Comparison of ENCODE assay signal across 17 cellular contexts in genomic region chr21:45959779-45960390, GRCh38. TPM values are rescaled to one million over a fixed set of nuclear protein-coding genes. Genes with fewer than 3 reads are reported as not detected.
DNase-seq lines count a peak whose midpoint lies in the region; ATAC-seq, FAIRE-seq and TF ChIP-seq lines count a peak whose summit lies in the region.
"Had no signal": no experiment of that assay in that cellular context is flagged by ENCODE, and none has a peak within 500 bp of the region (broad histone marks: within the 10 kb centered on the region; RNA-seq: fewer than 3 reads in every experiment).

No MANE protein-coding gene starts in this region.

- H3K18ac ChIP-seq in IMR-90 (ENCODE audit: low read depth, low read length) = no peak overlapping the region; the same call in 1 of the 2 replicates

- 83% methylated on average over 7 of the region's 11 CpGs; no CpG with 5 or more reads in 1 of the 2 experiments for WGBS in IMR-90 (ENCODE audit: extremely low coverage in 2 of 2, insufficient read length in 1 of 2), 2 experiments
- 40 to 76% methylated on average over 1 to 3 of the region's 11 CpGs for WGBS in gastroesophageal sphincter (ENCODE audit: low coverage in 1 of 2), 2 donors
- WGBS in pancreas, 2 donors = 58 to 67% methylated on average over 11 of the region's 11 CpGs

- TF ChIP-seq RAD21 in IMR-90 (IDR thresholded peaks at IDR 0.05; ENCODE audit: low read length) = no peak

- no peak overlapping the region for H2BK15ac ChIP-seq in IMR-90 (ENCODE audit: low read depth, low read length)

- H3K23ac ChIP-seq in IMR-90 (ENCODE audit: low read depth, low read length) = no peak overlapping the region; the same call in 1 of the 2 replicates

- peaks cover 15 to 51% (median 43%) of the 10 kb centered on the region in 10 experiments for H3K4me1 ChIP-seq in BLaER1 treated with 17β-estradiol and CSF1 and Interleukin-3, amounts not matched to agents 10 nM and 100 nM
- H3K4me1 ChIP-seq in IMR-90 (ENCODE audit: control insufficient read depth, insufficient read depth, low read length) = peaks cover 2% of the 10 kb centered on the region; the same call in 1 of the 2 replicates
- H3K4me1 ChIP-seq in gastroesophageal sphincter = peaks cover 0 to 39% (median 8%) of the 10 kb centered on the region in 3 donors
- H3K4me1 ChIP-seq in thoracic aorta (ENCODE audit: control insufficient read depth in 1 of 2, low read depth in 2 of 2) = peaks cover 14 to 50% of the 10 kb centered on the region in 2 donors
- no peaks in the 10 kb centered on the region for H3K4me1 ChIP-seq in pancreas
- H3K4me1 ChIP-seq: HAP-1 had no signal

- H4K91ac ChIP-seq in IMR-90 (ENCODE audit: insufficient read depth, low read depth, low read length) = no peak overlapping the region

- H3K9ac ChIP-seq in BLaER1 treated with 17β-estradiol and CSF1 and Interleukin-3, amounts not matched to agents 10 nM and 100 nM = no peak overlapping the region
- H3K9ac ChIP-seq in IMR-90 (ENCODE audit: low read depth, low read length) = no peak overlapping the region
- H3K9ac ChIP-seq: SK-N-SH had no signal

- no peaks in the 10 kb centered on the region for H3K79me1 ChIP-seq in IMR-90 (ENCODE audit: low read depth in 1 of 2, low read length in 2 of 2)

- no peaks in the 10 kb centered on the region for H3K27me3 ChIP-seq in BLaER1 treated with 17β-estradiol and CSF1 and Interleukin-3, amounts not matched to agents 10 nM and 100 nM
- no peaks in the 10 kb centered on the region for H3K27me3 ChIP-seq in IMR-90 (ENCODE audit: control insufficient read depth, insufficient read depth, low read length)
- H3K27me3 ChIP-seq in gastroesophageal sphincter = no peaks in the 10 kb centered on the region
- no peaks in the 10 kb centered on the region for H3K27me3 ChIP-seq in thoracic aorta (replicated peaks; ENCODE audit: insufficient read depth)
- no peaks in the 10 kb centered on the region for H3K27me3 ChIP-seq in pancreas

- no peak for TF ChIP-seq POLR2A in IMR-90 (IDR thresholded peaks at IDR 0.05; ENCODE audit: low read depth, low read length)
- TF ChIP-seq POLR2A in gastroesophageal sphincter (IDR thresholded peaks at IDR 0.05) = no peak

- H3K14ac ChIP-seq in IMR-90 (replicated peaks; ENCODE audit: low read depth, low read length) = no peak overlapping the region

- H3K9me3 ChIP-seq in BLaER1 treated with 17β-estradiol and CSF1 and Interleukin-3, amounts not matched to agents 10 nM and 100 nM (replicated peaks in 1 of 11) = peaks cover 38 to 44% (median 43%) of the 10 kb centered on the region in 11 experiments
- peaks cover 10% of the 10 kb centered on the region; the same call in 1 of the 2 replicates for H3K9me3 ChIP-seq in IMR-90 (ENCODE audit: control insufficient read depth, insufficient read depth, low read length)
- H3K9me3 ChIP-seq in gastroesophageal sphincter = peaks cover 0 to 8% (median 0%) of the 10 kb centered on the region in 3 donors
- no peaks in the 10 kb centered on the region for H3K9me3 ChIP-seq in thoracic aorta
- no peaks in the 10 kb centered on the region for H3K9me3 ChIP-seq in pancreas
- H3K9me3 ChIP-seq: SK-N-SH had no signal

- no peak overlapping the region for H3K4ac ChIP-seq in IMR-90 (ENCODE audit: low read depth, low read length)

- POLR2A ChIA-PET in IMR-90 (lab: Charles Lee; ENCODE audit: unreplicated experiment) = no interaction called here

- no peak overlapping the region for H2BK5ac ChIP-seq in IMR-90 (ENCODE audit: low read depth, low read length, poor library complexity, severe bottlenecking)

- no peak for TF ChIP-seq EP300 in gastroesophageal sphincter (IDR thresholded peaks at IDR 0.05)

- no peak for ATAC-seq in IMR-90 (ENCODE audit: low read depth)
- no peak for ATAC-seq in gastroesophageal sphincter
- no peak for ATAC-seq in thoracic aorta (ENCODE audit: insufficient number of reproducible peaks, low FRiP score, low read depth)
- no peak for ATAC-seq in pancreas
- ATAC-seq in GM21723 (IDR thresholded peaks at IDR 0.05; ENCODE audit: unreplicated experiment) = no peak
- ATAC-seq: K562 had no signal

- no peak overlapping the region for H4K8ac ChIP-seq in IMR-90 (ENCODE audit: low read depth in 2 of 2, low read length in 2 of 2)

- no peaks in the 10 kb centered on the region for H4K20me1 ChIP-seq in BLaER1 treated with 17β-estradiol and CSF1 and Interleukin-3, amounts not matched to agents 10 nM and 100 nM
- no peaks in the 10 kb centered on the region for H4K20me1 ChIP-seq in IMR-90 (ENCODE audit: insufficient read depth, low read length)

- peak overlapping the region in 7 of 11 experiments; percentile 6 to 47 (median 34); a peak in 12 of 22 replicates for H3K4me2 ChIP-seq in BLaER1 treated with 17β-estradiol and CSF1 and Interleukin-3, amounts not matched to agents 10 nM and 100 nM
- no peak overlapping the region for H3K4me2 ChIP-seq in IMR-90 (ENCODE audit: low read depth, low read length)
- H3K4me2 ChIP-seq: SK-N-SH had no signal

- H3K9me1 ChIP-seq in IMR-90 (ENCODE audit: insufficient read depth, low read length) = 0 out of 2 replicates have a peak, but pooled peaks cover 5% of the 10 kb centered on the region

- no peak overlapping the region for H3K27ac ChIP-seq in BLaER1 treated with 17β-estradiol and CSF1 and Interleukin-3, amounts not matched to agents 10 nM and 100 nM
- no peak overlapping the region for H3K27ac ChIP-seq in IMR-90 (ENCODE audit: insufficient read depth, low read length)
- peak overlapping the region in 3 of 4 donors; percentile 60 to 75 (median 67) for H3K27ac ChIP-seq in gastroesophageal sphincter
- peak overlapping the region; percentile 87 for H3K27ac ChIP-seq in thoracic aorta
- H3K27ac ChIP-seq in pancreas = no peak overlapping the region

- no peak overlapping the region for H4K5ac ChIP-seq in IMR-90 (ENCODE audit: low read depth, low read length)

- FAIRE-seq in pancreas (lab: Jason Lieb, UNC) = no peak
- FAIRE-seq: G401.6, K562 had no signal

- DNase-seq in IMR-90 (no peak), thoracic aorta (ENCODE audit: low spot score) (no peak), NCI-H2171 (lab: John Stamatoyannopoulos, UW) (no peak), pancreas (no peak), HCEC 1CT (no peak)
- DNase-seq: DND-41, NCI-H1092 treated with DMSO at 0.1 percent for 48 hours, NCI-H2081, SHP77 treated with DMSO at 0.1 percent for 48 hours, SK-N-SH had no signal

- in situ Hi-C loops in IMR-90 (cut with MboI; ENCODE audit: low sequenced_read_pairs) = no loop called here

- no TSS peak for BruUV-seq in IMR-90 (replicated peaks; lab: Mats Ljungman, UMichigan)

- H2AK5ac ChIP-seq in IMR-90 (ENCODE audit: low read depth, low read length) = no peak overlapping the region

- H2AFZ ChIP-seq in IMR-90 (replicated peaks; ENCODE audit: low read length, poor library complexity) = peak overlapping the region; percentile 19

- no peak overlapping the region for H3K4me3 ChIP-seq in BLaER1 treated with 17β-estradiol and CSF1 and Interleukin-3, amounts not matched to agents 10 nM and 100 nM
- no peak overlapping the region for H3K4me3 ChIP-seq in IMR-90 (ENCODE audit: insufficient read depth, low read depth, low read length)
- no peak overlapping the region for H3K4me3 ChIP-seq in gastroesophageal sphincter
- no peak overlapping the region for H3K4me3 ChIP-seq in thoracic aorta
- H3K4me3 ChIP-seq in pancreas = no peak overlapping the region
- H3K4me3 ChIP-seq: HAP-1, K562 had no signal

- no peak overlapping the region for H2AK9ac ChIP-seq in IMR-90 (replicated peaks; ENCODE audit: low read depth, low read length, poor library complexity)

- H2BK20ac ChIP-seq in IMR-90 (ENCODE audit: low read depth, low read length) = no peak overlapping the region

- TF ChIP-seq CTCF in IMR-90 (conservative IDR thresholded peaks at IDR 0.05; ENCODE audit: low read depth, low read length) = no peak
- no peak for TF ChIP-seq CTCF in gastroesophageal sphincter (IDR thresholded peaks at IDR 0.05)
- no peak for TF ChIP-seq CTCF in thoracic aorta (IDR thresholded peaks at IDR 0.05)
- TF ChIP-seq CTCF in pancreas (IDR thresholded peaks at IDR 0.05) = no peak

- H2BK120ac ChIP-seq in IMR-90 (ENCODE audit: low read depth, low read length) = no peak overlapping the region

- CTCF ChIA-PET in IMR-90 (lab: Yijun Ruan, JAX) = no interaction called here

- peaks cover 0 to 15% (median 4%) of the 10 kb centered on the region in 11 experiments; a peak in 6 of 22 replicates for H3K36me3 ChIP-seq in BLaER1 treated with 17β-estradiol and CSF1 and Interleukin-3, amounts not matched to agents 10 nM and 100 nM
- H3K36me3 ChIP-seq in IMR-90 (ENCODE audit: control insufficient read depth, insufficient read depth, low read length) (no peaks in the 10 kb centered on the region), gastroesophageal sphincter (no peaks in the 10 kb centered on the region), thoracic aorta (no peaks in the 10 kb centered on the region), pancreas (no peaks in the 10 kb centered on the region)
- H3K36me3 ChIP-seq: HAP-1 had no signal

- dilution Hi-C loops in IMR-90 (cut with HindIII; ENCODE audit: low sequenced_read_pairs, unreplicated experiment) = no loop called here

- intact Hi-C loops in IMR-90 (cut with micrococcal nuclease) = no loop called here
- intact Hi-C loops in pancreas (cut with DNase I) = no loop called here

- H3K56ac ChIP-seq in IMR-90 (ENCODE audit: extremely low read depth, insufficient read depth, low read length) = no peak overlapping the region

TF ChIP-seq in IMR-90, 13 proteins besides CTCF, POLR2A, EP300 and RAD21 (continues in another document):
- TF ChIP-seq USF2 (IDR thresholded peaks at IDR 0.05; ENCODE audit: low read depth, low read length) = no peak
- TF ChIP-seq RFX5 (IDR thresholded peaks at IDR 0.05; ENCODE audit: low read depth, low read length) = no peak
- no peak for TF ChIP-seq BHLHE40 (IDR thresholded peaks at IDR 0.05; ENCODE audit: low read depth, low read length)
- no peak for TF ChIP-seq FOS (IDR thresholded peaks at IDR 0.05; ENCODE audit: low read depth, low read length)
- no peak for TF ChIP-seq RCOR1 (IDR thresholded peaks at IDR 0.05; ENCODE audit: insufficient replicate concordance, low read length)
- TF ChIP-seq SMC3 (IDR thresholded peaks at IDR 0.05; ENCODE audit: low read depth, low read length) = no peak

RNA-seq across cellular contexts. Expression of gene COL6A1, which starts 21.7 kb away (rescaled TPM):
- total RNA-seq in IMR-90 (2012; rRNA removed) (173 and 186 TPM in 2 replicates), gastroesophageal sphincter (1,000 to 10,000 TPM in 2 of 4 donors, 100 to 1,000 TPM in 2; 477 to 1,231 (median 878) TPM), thoracic aorta (1,000 to 10,000 TPM in 1 of 2 donors, 100 to 1,000 TPM in 1; 814 to 1,189 TPM), pancreas (100 to 1,000 TPM in 1 of 6 donors, 10 to 100 TPM in 5; 22.9 to 101 (median 41.9) TPM)
- polyA plus RNA-seq in IMR-90 (2012; rRNA removed) (1,556 and 1,578 TPM in 2 replicates), pancreas (100 to 1,000 TPM in 1 of 2 donors, 10 to 100 TPM in 1; 97.4 to 131 TPM)
- polyA plus RNA-seq in IMR-90 (2012; cell fraction: cytosol; rRNA removed) = 1,992 and 3,331 TPM in 2 replicates
- polyA plus RNA-seq in IMR-90 (2012; cell fraction: nucleus; rRNA removed; ENCODE audit: low replicate concordance) = 5,237 and 11,886 TPM in 2 replicates
- total RNA-seq: OCI-LY7 had no signal

Comparison
In these comparisons a context has a peak if more than half of its experiments do, and no peak if none do; other contexts are left out.
1. H3K27ac ChIP-seq: peak in gastroesophageal sphincter (3 of 4) and thoracic aorta (2 of 2); none in BLaER1 treated with 17β-estradiol and CSF1 and Interleukin-3, amounts not matched to agents 10 nM and 100 nM (0 of 11), IMR-90 (single experiment) and pancreas (0 of 4).